Comparison of ENCODE assay signal across 12 cellular contexts in genomic region chr7:149245744-149246143, GRCh38. TPM values are rescaled to one million over a fixed set of nuclear protein-coding genes. Genes with fewer than 3 reads are reported as not detected.
DNase-seq lines count a peak whose midpoint lies in the region; ATAC-seq and TF ChIP-seq lines count a peak whose summit lies in the region.
"Had no signal": no experiment of that assay in that cellular context is flagged by ENCODE, and none has a peak within 500 bp of the region (broad histone marks: within the 10 kb centered on the region; RNA-seq: fewer than 3 reads in every experiment).

No MANE protein-coding gene starts in this region.

- no peak overlapping the region for H2BK15ac ChIP-seq in H9 (ENCODE audit: low read depth, low read length)

- no peak overlapping the region for H3K23ac ChIP-seq in H9 (ENCODE audit: insufficient read length, low read depth, low read length)

- H3K27me3 ChIP-seq in esophagus (ENCODE audit: control insufficient read depth in 1 of 2, insufficient read depth in 2 of 2, low read length in 2 of 2) (no peaks in the 10 kb centered on the region), H9 (ENCODE audit: insufficient read depth, low read length) (no peaks in the 10 kb centered on the region)
- H3K27me3 ChIP-seq: body of pancreas had no signal

- H3K4ac ChIP-seq in H9 (ENCODE audit: low read depth, low read length) = no peak overlapping the region

- H3K4me1 ChIP-seq in esophagus (ENCODE audit: control insufficient read depth in 2 of 2, insufficient read depth in 2 of 2, low read length in 1 of 2) = peaks cover 0 to 2% of the 10 kb centered on the region in 2 donors
- H3K4me1 ChIP-seq in H9 (ENCODE audit: insufficient read depth, low read length) = no peaks in the 10 kb centered on the region

- H3K27ac Mint-ChIP-seq in IgD-negative memory B cell = peak overlapping the region; percentile 20 to 82 (median 56)
- no peak overlapping the region for H3K27ac Mint-ChIP-seq in H9
- no peak overlapping the region for H3K27ac Mint-ChIP-seq in endothelial cell (ENCODE audit: unreplicated experiment)

- peaks cover 3% of the 10 kb centered on the region for H3K36me3 Mint-ChIP-seq in IgD-negative memory B cell
- peaks cover 13 to 17% (median 13%) of the 10 kb centered on the region in 3 experiments; a peak in 6 of 7 replicates for H3K36me3 Mint-ChIP-seq in H9 (ENCODE audit: insufficient read depth in 1 of 3, low read depth in 3 of 3)
- H3K36me3 Mint-ChIP-seq in endothelial cell (ENCODE audit: low read depth, unreplicated experiment) = peaks cover 8% of the 10 kb centered on the region

- 80 to 84% methylated on average over 5 of the region's 5 CpGs for WGBS in esophagus, 2 donors
- WGBS in H9 (ENCODE audit: extremely low coverage, insufficient read length, low lambda C conversion rate) = no CpG with 5 or more reads among the region's 5 CpGs

- ATAC-seq in GM18867 (IDR thresholded peaks at IDR 0.05; ENCODE audit: unreplicated experiment) (peak; percentile 21), GM21528 (IDR thresholded peaks at IDR 0.05; ENCODE audit: low FRiP score, unreplicated experiment) (peak; percentile 10), GM19397 (IDR thresholded peaks at IDR 0.05; ENCODE audit: unreplicated experiment) (no peak)
- ATAC-seq: body of pancreas had no signal

- H3K4me2 ChIP-seq in H9 (ENCODE audit: insufficient read depth, insufficient read length, low read length) = no peak overlapping the region

- H4K20me1 ChIP-seq in H9 (ENCODE audit: control insufficient read depth, insufficient read depth, insufficient read length) = no peaks in the 10 kb centered on the region

- peak overlapping the region in 1 of 4 donors; percentile 61 for H3K4me3 Mint-ChIP-seq in IgD-negative memory B cell
- H3K4me3 Mint-ChIP-seq in H9 = no peak overlapping the region
- H3K4me3 Mint-ChIP-seq in endothelial cell (ENCODE audit: unreplicated experiment) = no peak overlapping the region

- H3K23me2 ChIP-seq in H9 (ENCODE audit: insufficient read length, low read depth, low read length, poor library complexity, severe bottlenecking) = no peaks in the 10 kb centered on the region

- H4K91ac ChIP-seq in H9 (ENCODE audit: insufficient read length, low read depth, low read length) = no peak overlapping the region

- no peak overlapping the region for H3K4me3 ChIP-seq in esophagus (ENCODE audit: low read depth in 1 of 2, low read length in 2 of 2)
- H3K4me3 ChIP-seq: body of pancreas had no signal

- H3K79me1 ChIP-seq in H9 (ENCODE audit: insufficient read depth, low read depth, low read length, poor library complexity, severe bottlenecking) = peaks cover 12% of the 10 kb centered on the region

- no peak overlapping the region for H4K5ac ChIP-seq in H9 (ENCODE audit: insufficient read length, low read depth, low read length)

- H2BK12ac ChIP-seq in H9 (ENCODE audit: insufficient read length, low read depth, low read length) = no peak overlapping the region

- H3K14ac ChIP-seq in H9 (ENCODE audit: insufficient read depth, low read length) = no peak overlapping the region

- H3T11ph ChIP-seq in H9 (ENCODE audit: low read length) = no peak overlapping the region

- no peak overlapping the region for H2BK5ac ChIP-seq in H9 (ENCODE audit: insufficient read length, low read length)

- H3K18ac ChIP-seq in H9 (ENCODE audit: insufficient read length, low read depth, low read length) = no peak overlapping the region

- H3K9me3 ChIP-seq in esophagus (ENCODE audit: control insufficient read depth in 2 of 2, insufficient read depth in 1 of 2, low read depth in 1 of 2, low read length in 1 of 2) (no peaks in the 10 kb centered on the region), H9 (ENCODE audit: control insufficient read depth, low read depth, low read length) (no peaks in the 10 kb centered on the region)
- H3K9me3 ChIP-seq: body of pancreas had no signal

- DNase-seq in H9 = no peak
- no peak for DNase-seq in activated CD8-positive, alpha-beta memory T cell treated with anti-CD3 and anti-CD28 coated beads, Interleukin-2, amount 50 U/mL, for 4 hours
- DNase-seq in endothelial cell (ENCODE audit: low spot score) = no peak
- DNase-seq: body of pancreas, mesendoderm, NCI-H1105 treated with DMSO at 0.1 percent for 48 hours, WERI-Rb-1 had no signal

- H3K56ac ChIP-seq in H9 (ENCODE audit: insufficient read length, low read depth, low read length) = no peak overlapping the region

- H2BK20ac ChIP-seq in H9 (ENCODE audit: low read depth, low read length, poor library complexity, severe bottlenecking) = no peak overlapping the region

- peaks cover 2 to 9% of the 10 kb centered on the region in 2 donors for H3K36me3 ChIP-seq in esophagus (ENCODE audit: control insufficient read depth in 2 of 2, insufficient read depth in 2 of 2, low read length in 1 of 2)

- H3K27ac ChIP-seq in esophagus (ENCODE audit: low read depth in 2 of 2, low read length in 1 of 2) (peak overlapping the region; percentile 37 to 72), H9 (ENCODE audit: insufficient read length, low read depth, low read length) (no peak overlapping the region)
- H3K27ac ChIP-seq: body of pancreas, WERI-Rb-1 had no signal

- TF ChIP-seq CTCF in H9 (conservative IDR thresholded peaks at IDR 0.05) = no peak
- no peak for TF ChIP-seq CTCF in endothelial cell (IDR thresholded peaks at IDR 0.05; ENCODE audit: unreplicated experiment)

- H3K27me3 Mint-ChIP-seq in IgD-negative memory B cell (no peaks in the 10 kb centered on the region), H9 (ENCODE audit: low read depth) (no peaks in the 10 kb centered on the region), endothelial cell (ENCODE audit: unreplicated experiment) (no peaks in the 10 kb centered on the region)

- H3K9ac ChIP-seq in H9 (ENCODE audit: extremely low read depth, insufficient read length, low read length) = no peak overlapping the region

- peaks cover 2% of the 10 kb centered on the region; the same call in 1 of the 2 replicates for H3K79me2 ChIP-seq in H9 (ENCODE audit: insufficient read depth, low read length)

- peaks cover 0 to 5% (median 0%) of the 10 kb centered on the region in 3 donors for H3K9me3 Mint-ChIP-seq in IgD-negative memory B cell
- H3K9me3 Mint-ChIP-seq in H9 = peaks cover 7 to 9% of the 10 kb centered on the region in 2 experiments; a peak in 4 of 5 replicates
- H3K9me3 Mint-ChIP-seq in endothelial cell (ENCODE audit: unreplicated experiment) = no peaks in the 10 kb centered on the region

- no peak overlapping the region for H4K8ac ChIP-seq in H9 (replicated peaks; ENCODE audit: insufficient read length, low read depth, low read length)

- H2AK5ac ChIP-seq in H9 (ENCODE audit: insufficient read length, low read length) = no peak overlapping the region

- H3K4me1 Mint-ChIP-seq in IgD-negative memory B cell (peaks cover 28 to 35% (median 31%) of the 10 kb centered on the region in 3 donors), H9 (peaks cover 2 to 3% of the 10 kb centered on the region in 2 experiments), endothelial cell (ENCODE audit: unreplicated experiment) (peaks cover 4% of the 10 kb centered on the region)

- no peak overlapping the region for H2AFZ ChIP-seq in H9 (ENCODE audit: low read length)

- H2BK120ac ChIP-seq in H9 (ENCODE audit: low read depth, low read length, poor library complexity, severe bottlenecking) = no peak overlapping the region

RNA-seq across cellular contexts. Expression of gene ZNF212, which starts 6.3 kb away (rescaled TPM):
- 8.7 TPM for polyA plus RNA-seq in IgD-negative memory B cell
- 10 to 100 TPM; 10.2 to 15.6 TPM for polyA plus RNA-seq in esophagus
- total RNA-seq in H9 (2021) = 21.1 and 22.9 TPM in 2 replicates
- 12.8 TPM for total RNA-seq in endothelial cell (ENCODE audit: unreplicated experiment)

RNA-seq across cellular contexts. Expression of gene ZNF783, which starts 16.3 kb away (rescaled TPM):
- 8.1 TPM for polyA plus RNA-seq in IgD-negative memory B cell
- polyA plus RNA-seq in esophagus = 1 to 10 TPM; 4.2 to 7.9 TPM
- total RNA-seq in H9 (2021) = 13.5 and 13.6 TPM in 2 replicates
- 15.3 TPM for total RNA-seq in endothelial cell (ENCODE audit: unreplicated experiment)

RNA-seq across cellular contexts. Expression of gene ZNF282, which starts 50.4 kb away (rescaled TPM):
- polyA plus RNA-seq in IgD-negative memory B cell = 1.9 TPM
- polyA plus RNA-seq in esophagus = 10 to 100 TPM in 1 of 2 donors, 1 to 10 TPM in 1; 9.5 to 11.7 TPM
- 39.0 and 39.9 TPM in 2 replicates for total RNA-seq in H9 (2021)
- 40.0 TPM for total RNA-seq in endothelial cell (ENCODE audit: unreplicated experiment)

Comparison
In these comparisons a context has a peak if more than half of its experiments do, and no peak if none do; other contexts are left out.
1. H3K27ac Mint-ChIP-seq: peak in IgD-negative memory B cell (3 of 3); none in H9 (0 of 3) and endothelial cell (single experiment).